In the genomic region with DNA sequence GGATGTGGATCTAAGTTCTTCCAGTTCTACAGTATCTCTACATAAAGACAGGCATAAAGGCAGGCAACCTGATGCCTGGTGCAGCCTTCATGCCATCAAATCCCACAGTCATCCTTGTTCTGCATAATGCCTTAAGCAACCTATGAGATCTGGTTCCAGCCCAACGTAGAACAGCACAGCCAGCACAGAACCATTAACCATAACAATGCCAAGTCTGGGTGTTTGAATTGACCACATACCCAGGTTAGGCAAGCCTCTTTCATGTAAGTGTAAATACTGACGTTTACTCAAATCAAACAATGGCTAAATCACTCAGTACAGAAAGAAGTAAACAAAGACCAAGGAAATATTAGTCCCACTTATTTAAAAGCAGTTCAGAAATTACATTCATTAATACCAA, we compare ENCODE assay signal across 1 cellular context.
TF ChIP-seq lines count a peak whose summit lies in the region.

No MANE protein-coding gene starts in this region.

TF ChIP-seq in GM23338, 12 proteins besides CTCF, POLR2A, EP300 and RAD21:
- TF ChIP-seq, protein P1, sequence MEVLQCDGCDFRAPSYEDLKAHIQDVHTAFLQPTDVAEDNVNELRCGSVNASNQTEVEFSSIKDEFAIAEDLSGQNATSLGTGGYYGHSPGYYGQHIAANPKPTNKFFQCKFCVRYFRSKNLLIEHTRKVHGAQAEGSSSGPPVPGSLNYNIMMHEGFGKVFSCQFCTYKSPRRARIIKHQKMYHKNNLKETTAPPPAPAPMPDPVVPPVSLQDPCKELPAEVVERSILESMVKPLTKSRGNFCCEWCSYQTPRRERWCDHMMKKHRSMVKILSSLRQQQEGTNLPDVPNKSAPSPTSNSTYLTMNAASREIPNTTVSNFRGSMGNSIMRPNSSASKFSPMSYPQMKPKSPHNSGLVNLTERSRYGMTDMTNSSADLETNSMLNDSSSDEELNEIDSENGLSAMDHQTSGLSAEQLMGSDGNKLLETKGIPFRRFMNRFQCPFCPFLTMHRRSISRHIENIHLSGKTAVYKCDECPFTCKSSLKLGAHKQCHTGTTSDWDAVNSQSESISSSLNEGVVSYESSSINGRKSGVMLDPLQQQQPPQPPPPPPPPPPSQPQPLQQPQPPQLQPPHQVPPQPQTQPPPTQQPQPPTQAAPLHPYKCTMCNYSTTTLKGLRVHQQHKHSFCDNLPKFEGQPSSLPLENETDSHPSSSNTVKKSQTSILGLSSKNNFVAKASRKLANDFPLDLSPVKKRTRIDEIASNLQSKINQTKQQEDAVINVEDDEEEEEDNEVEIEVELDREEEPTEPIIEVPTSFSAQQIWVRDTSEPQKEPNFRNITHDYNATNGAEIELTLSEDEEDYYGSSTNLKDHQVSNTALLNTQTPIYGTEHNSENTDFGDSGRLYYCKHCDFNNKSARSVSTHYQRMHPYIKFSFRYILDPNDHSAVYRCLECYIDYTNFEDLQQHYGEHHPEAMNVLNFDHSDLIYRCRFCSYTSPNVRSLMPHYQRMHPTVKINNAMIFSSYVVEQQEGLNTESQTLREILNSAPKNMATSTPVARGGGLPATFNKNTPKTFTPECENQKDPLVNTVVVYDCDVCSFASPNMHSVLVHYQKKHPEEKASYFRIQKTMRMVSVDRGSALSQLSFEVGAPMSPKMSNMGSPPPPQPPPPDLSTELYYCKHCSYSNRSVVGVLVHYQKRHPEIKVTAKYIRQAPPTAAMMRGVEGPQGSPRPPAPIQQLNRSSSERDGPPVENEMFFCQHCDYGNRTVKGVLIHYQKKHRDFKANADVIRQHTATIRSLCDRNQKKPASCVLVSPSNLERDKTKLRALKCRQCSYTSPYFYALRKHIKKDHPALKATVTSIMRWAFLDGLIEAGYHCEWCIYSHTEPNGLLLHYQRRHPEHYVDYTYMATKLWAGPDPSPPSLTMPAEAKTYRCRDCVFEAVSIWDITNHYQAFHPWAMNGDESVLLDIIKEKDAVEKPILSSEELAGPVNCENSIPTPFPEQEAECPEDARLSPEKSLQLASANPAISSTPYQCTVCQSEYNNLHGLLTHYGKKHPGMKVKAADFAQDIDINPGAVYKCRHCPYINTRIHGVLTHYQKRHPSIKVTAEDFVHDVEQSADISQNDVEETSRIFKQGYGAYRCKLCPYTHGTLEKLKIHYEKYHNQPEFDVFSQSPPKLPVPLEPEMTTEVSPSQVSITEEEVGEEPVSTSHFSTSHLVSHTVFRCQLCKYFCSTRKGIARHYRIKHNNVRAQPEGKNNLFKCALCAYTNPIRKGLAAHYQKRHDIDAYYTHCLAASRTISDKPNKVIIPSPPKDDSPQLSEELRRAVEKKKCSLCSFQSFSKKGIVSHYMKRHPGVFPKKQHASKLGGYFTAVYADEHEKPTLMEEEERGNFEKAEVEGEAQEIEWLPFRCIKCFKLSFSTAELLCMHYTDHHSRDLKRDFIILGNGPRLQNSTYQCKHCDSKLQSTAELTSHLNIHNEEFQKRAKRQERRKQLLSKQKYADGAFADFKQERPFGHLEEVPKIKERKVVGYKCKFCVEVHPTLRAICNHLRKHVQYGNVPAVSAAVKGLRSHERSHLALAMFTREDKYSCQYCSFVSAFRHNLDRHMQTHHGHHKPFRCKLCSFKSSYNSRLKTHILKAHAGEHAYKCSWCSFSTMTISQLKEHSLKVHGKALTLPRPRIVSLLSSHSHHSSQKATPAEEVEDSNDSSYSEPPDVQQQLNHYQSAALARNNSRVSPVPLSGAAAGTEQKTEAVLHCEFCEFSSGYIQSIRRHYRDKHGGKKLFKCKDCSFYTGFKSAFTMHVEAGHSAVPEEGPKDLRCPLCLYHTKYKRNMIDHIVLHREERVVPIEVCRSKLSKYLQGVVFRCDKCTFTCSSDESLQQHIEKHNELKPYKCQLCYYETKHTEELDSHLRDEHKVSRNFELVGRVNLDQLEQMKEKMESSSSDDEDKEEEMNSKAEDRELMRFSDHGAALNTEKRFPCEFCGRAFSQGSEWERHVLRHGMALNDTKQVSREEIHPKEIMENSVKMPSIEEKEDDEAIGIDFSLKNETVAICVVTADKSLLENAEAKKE (CRISPR knock-in tag; IDR thresholded peaks at IDR 0.05), result no peak
